In genomic region chrX:72003811-72004750, GRCh38 we compare ENCODE assay signal across 11 cellular contexts.
DNase-seq lines count a peak whose midpoint lies in the region; ATAC-seq, FAIRE-seq and TF ChIP-seq lines count a peak whose summit lies in the region.
"Had no signal": no experiment of that assay in that cellular context is flagged by ENCODE, and none has a peak within 500 bp of the region (broad histone marks: within the 10 kb centered on the region; RNA-seq: fewer than 3 reads in every experiment).

No MANE protein-coding gene starts in this region.

- ATAC-seq in left colon: peak; percentile 37
- no peak for ATAC-seq in HG03432 (IDR thresholded peaks at IDR 0.05; ENCODE audit: unreplicated experiment)

- peaks cover 0 to 3% (median 0%) of the 10 kb centered on the region in 5 experiments for H3K9me3 Mint-ChIP-seq in brain

- DNase-seq in NCI-H748 (lab: John Stamatoyannopoulos, UW; ENCODE audit: unreplicated experiment): peak; percentile 3
- no peak for DNase-seq in NCI-H748 treated with DMSO at 0.1 percent for 48 hours (lab: John Stamatoyannopoulos, UW)
- DNase-seq in left colon: no peak
- DNase-seq in urothelium cell line (ENCODE audit: low spot score): peak; percentile 47
- DNase-seq in stimulated activated CD4-positive, alpha-beta T cell treated with anti-CD3 and anti-CD28 coated beads, Interleukin-4, amount 100 ng/mL, for 1 hour: no peak
- DNase-seq in head of caudate nucleus: no peak
- DNase-seq: KBM-7; stimulated activated CD4-positive, alpha-beta T cell treated with anti-CD3 and anti-CD28 coated beads, Interleukin-12 subunit alpha, Interleukin-12 subunit beta, amount 100 ng/mL, for 4 hours had no signal

- intact Hi-C loops in left colon (cut with DNase I, micrococcal nuclease) (no loop called here), head of caudate nucleus (cut with DNase I) (no loop called here)

- peaks cover 14% of the 10 kb centered on the region for H3K4me1 Mint-ChIP-seq in brain
- H3K4me1 Mint-ChIP-seq: B cell had no signal

- H3K36me3 Mint-ChIP-seq in brain: no peaks in the 10 kb centered on the region

- TF ChIP-seq CTCF in brain (conservative IDR thresholded peaks at IDR 0.05): peak in 1 of 2 experiments; percentile 29

- no peaks in the 10 kb centered on the region for H3K27me3 Mint-ChIP-seq in brain

- peak overlapping the region in 1 of 5 experiments; percentile 32 for H3K4me3 Mint-ChIP-seq in brain
- H3K4me3 Mint-ChIP-seq: B cell had no signal

- H3K27ac Mint-ChIP-seq in brain: peak overlapping the region in 3 of 5 experiments; percentile 20 to 85 (median 67)
- H3K27ac Mint-ChIP-seq: B cell had no signal

- no peak for FAIRE-seq in urothelium cell line (lab: Jason Lieb, UNC)

Comparison
In these comparisons a context has a peak if more than half of its experiments do, and no peak if none do; other contexts are left out.
1. DNase-seq: peak in NCI-H748 (single experiment) and urothelium cell line (single experiment); none in NCI-H748 treated with DMSO at 0.1 percent for 48 hours (single experiment), left colon (0 of 2), stimulated activated CD4-positive, alpha-beta T cell treated with anti-CD3 and anti-CD28 coated beads, Interleukin-4, amount 100 ng/mL, for 1 hour (single experiment) and head of caudate nucleus (0 of 42).